1 cellular context compared by ENCODE assay signal in the genomic region with DNA sequence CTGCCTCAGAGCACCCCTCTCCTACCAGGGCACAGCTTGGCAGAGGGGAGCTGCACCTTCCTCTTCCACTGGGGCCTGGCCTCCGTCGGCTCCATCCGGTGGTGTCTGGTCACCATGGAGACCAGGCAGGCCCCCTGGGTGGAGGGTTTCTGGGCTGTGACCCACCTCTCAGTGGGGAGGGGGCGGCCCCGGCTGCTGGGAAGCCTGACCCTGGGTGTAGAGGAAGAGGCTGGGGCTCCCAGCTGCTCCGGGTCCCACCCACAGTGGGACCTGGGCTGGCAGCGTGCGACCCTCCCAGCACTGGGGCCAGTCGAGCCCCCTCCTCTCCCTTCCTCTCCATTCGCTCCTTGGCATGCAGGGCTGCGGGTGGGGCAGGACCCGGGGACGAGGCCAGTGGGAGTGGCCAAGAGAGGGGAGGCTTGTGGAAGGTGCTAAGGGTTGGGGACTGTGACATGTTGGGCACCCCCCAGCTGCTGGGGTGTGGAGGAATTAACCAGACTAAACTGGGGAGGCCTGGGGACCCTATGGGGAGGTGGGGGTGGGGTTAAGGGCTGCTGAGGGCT.
TF ChIP-seq lines count a peak whose summit lies in the region.

No MANE protein-coding gene starts in this region.

TF ChIP-seq in WTC11, 78 proteins besides CTCF, POLR2A, EP300 and RAD21:
- TF ChIP-seq IRF2 (CRISPR knock-in tag; IDR thresholded peaks at IDR 0.05; ENCODE audit: borderline replicate concordance, low read depth) (no peak), E2F4 (CRISPR knock-in tag; IDR thresholded peaks at IDR 0.05; ENCODE audit: borderline replicate concordance, low read depth) (no peak), CREB1 (CRISPR knock-in tag; IDR thresholded peaks at IDR 0.05) (no peak), ZNF317 (CRISPR knock-in tag; IDR thresholded peaks at IDR 0.05; ENCODE audit: borderline replicate concordance, low read depth) (no peak), ZNF232 (CRISPR knock-in tag; IDR thresholded peaks at IDR 0.05) (no peak)
